In the genomic region with DNA sequence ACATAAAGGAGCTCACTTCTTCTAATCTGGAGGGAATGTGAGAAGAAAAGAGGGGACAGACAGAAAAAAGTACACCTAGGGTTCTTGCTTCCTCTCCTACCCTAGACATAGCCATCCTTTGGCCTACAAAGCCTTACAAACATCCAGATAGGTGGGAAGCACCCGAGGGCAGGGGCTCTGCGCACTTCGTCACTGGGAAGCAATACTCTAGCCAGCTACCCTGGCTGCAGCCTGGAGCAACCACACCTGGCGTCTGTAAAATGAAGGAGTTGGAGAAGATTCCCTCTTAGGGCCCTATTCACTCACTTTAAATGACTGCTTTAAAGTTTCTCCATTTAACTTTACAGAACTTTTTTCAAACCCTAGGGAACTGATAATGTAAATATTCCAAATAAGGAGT, we compare ENCODE assay signal across 7 cellular contexts.
"Had no signal": no experiment of that assay in that cellular context is flagged by ENCODE, and none has a peak within 500 bp of the region (broad histone marks: within the 10 kb centered on the region; RNA-seq: fewer than 3 reads in every experiment).

No MANE protein-coding gene starts in this region.

- H2AFZ ChIP-seq: GM23248 had no signal

- DNase-seq: GM23248, H7, HCEC 1CT, KBM-7 had no signal

- H3K4me1 Mint-ChIP-seq: IgD-negative memory B cell had no signal

- FAIRE-seq: HepG2 had no signal

- H3K9ac ChIP-seq: GM23248 had no signal

- H3K27ac ChIP-seq: GM23248, HL-60 had no signal

- H3K4me3 ChIP-seq: GM23248 had no signal

- H3K27ac Mint-ChIP-seq: IgD-negative memory B cell had no signal

- ATAC-seq: HepG2 had no signal

- H3K4me3 Mint-ChIP-seq: IgD-negative memory B cell had no signal

- H3K36me3 Mint-ChIP-seq: IgD-negative memory B cell had no signal
